Comparison of ENCODE assay signal across 9 cellular contexts in the genomic region with DNA sequence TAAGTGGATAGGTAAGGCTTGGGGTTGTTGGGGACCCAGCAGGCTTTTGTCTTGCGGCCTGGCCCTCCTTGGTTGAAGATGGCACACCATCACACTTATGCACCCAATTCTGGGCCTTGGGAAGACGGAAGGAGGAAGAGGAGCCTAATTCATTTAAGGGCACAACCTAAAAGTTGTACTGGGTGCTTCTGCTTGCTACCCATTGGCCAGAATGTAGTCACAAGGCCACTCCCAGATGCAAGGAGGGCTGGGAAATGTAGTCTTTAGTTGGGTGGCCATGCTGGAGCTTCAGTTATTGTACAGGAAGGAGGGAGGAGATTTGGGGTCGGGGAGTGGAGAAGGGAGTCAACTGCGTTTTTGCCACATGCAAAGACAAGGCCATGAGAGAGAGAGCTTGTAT.
DNase-seq lines count a peak whose midpoint lies in the region; ATAC-seq and TF ChIP-seq lines count a peak whose summit lies in the region.
"Had no signal": no experiment of that assay in that cellular context is flagged by ENCODE, and none has a peak within 500 bp of the region (broad histone marks: within the 10 kb centered on the region; RNA-seq: fewer than 3 reads in every experiment).

No MANE protein-coding gene starts in this region.

- TF ChIP-seq CTCF in GM20000 (IDR thresholded peaks at IDR 0.05; ENCODE audit: extremely low read depth, missing control alignments), result no peak

- DNase-seq in GM20000 (ENCODE audit: low spot score) (peak; percentile 25), NCI-H1694 (lab: John Stamatoyannopoulos, UW) (peak; percentile 18), myocyte (ENCODE audit: low read depth) (peak; percentile 38), cerebellum (ENCODE audit: low spot score) (no peak), midbrain (lab: John Stamatoyannopoulos, UW) (no peak)
- DNase-seq: activated T-cell treated with anti-CD3 and anti-CD28 coated beads for 4 hours had no signal

- no peak for ATAC-seq in GM18520 (IDR thresholded peaks at IDR 0.05; ENCODE audit: unreplicated experiment)
- ATAC-seq in HG03175 (IDR thresholded peaks at IDR 0.05; ENCODE audit: unreplicated experiment), result no peak

- peak overlapping the region; percentile 33 for H3K27ac ChIP-seq in angular gyrus (ENCODE audit: low read depth, low read length)

Comparison
In these comparisons a context has a peak if more than half of its experiments do, and no peak if none do; other contexts are left out.
1. DNase-seq: peak in GM20000 (single experiment), NCI-H1694 (single experiment) and myocyte (single experiment); none in cerebellum (single experiment) and midbrain (single experiment).